Comparison of ENCODE assay signal across 1 cellular context in genomic region chr9:35905912-35906679, GRCh38.
TF ChIP-seq lines count a peak whose summit lies in the region.

HRCT1 (plus strand) TSS chr9:35906202; CDS start chr9:35906288, 86 bp downstream.

TF ChIP-seq in HepG2, 621 proteins besides CTCF, POLR2A, EP300 and RAD21 (continued from another document and continues in another):
- no peak for TF ChIP-seq ZNF678 (CRISPR knock-in tag; IDR thresholded peaks at IDR 0.05)
- no peak for TF ChIP-seq ZNF230 (CRISPR knock-in tag; IDR thresholded peaks at IDR 0.05)
- no peak for TF ChIP-seq THAP11 (CRISPR knock-in tag; IDR thresholded peaks at IDR 0.05)
- no peak for TF ChIP-seq KLF13 (CRISPR knock-in tag; IDR thresholded peaks at IDR 0.05)
- no peak for TF ChIP-seq USF2 (IDR thresholded peaks at IDR 0.05; ENCODE audit: low read depth, low read length)
- TF ChIP-seq USF2 (CRISPR knock-in tag; IDR thresholded peaks at IDR 0.05; ENCODE audit: borderline replicate concordance), result no peak
- TF ChIP-seq, protein P1, sequence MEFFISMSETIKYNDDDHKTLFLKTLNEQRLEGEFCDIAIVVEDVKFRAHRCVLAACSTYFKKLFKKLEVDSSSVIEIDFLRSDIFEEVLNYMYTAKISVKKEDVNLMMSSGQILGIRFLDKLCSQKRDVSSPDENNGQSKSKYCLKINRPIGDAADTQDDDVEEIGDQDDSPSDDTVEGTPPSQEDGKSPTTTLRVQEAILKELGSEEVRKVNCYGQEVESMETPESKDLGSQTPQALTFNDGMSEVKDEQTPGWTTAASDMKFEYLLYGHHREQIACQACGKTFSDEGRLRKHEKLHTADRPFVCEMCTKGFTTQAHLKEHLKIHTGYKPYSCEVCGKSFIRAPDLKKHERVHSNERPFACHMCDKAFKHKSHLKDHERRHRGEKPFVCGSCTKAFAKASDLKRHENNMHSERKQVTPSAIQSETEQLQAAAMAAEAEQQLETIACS (CRISPR knock-in tag; IDR thresholded peaks at IDR 0.05), result no peak
- TF ChIP-seq ZNF629 (CRISPR knock-in tag; conservative IDR thresholded peaks at IDR 0.05), result no peak
- TF ChIP-seq MAFK (conservative IDR thresholded peaks at IDR 0.05 in 1 of 2, IDR thresholded peaks at IDR 0.05 in 1 of 2; ENCODE audit: low read length in 2 of 2), result no peak
- TF ChIP-seq ZNF510 (CRISPR knock-in tag; IDR thresholded peaks at IDR 0.05; ENCODE audit: low read depth), result no peak
- TF ChIP-seq KDM2A (CRISPR knock-in tag; IDR thresholded peaks at IDR 0.05; ENCODE audit: borderline replicate concordance, low read depth), result peak; percentile 70; the same call in 1 of the 2 replicates
- TF ChIP-seq MAFF (IDR thresholded peaks at IDR 0.05; ENCODE audit: low read depth, low read length), result no peak
- no peak for TF ChIP-seq SPEN (CRISPR knock-in tag; IDR thresholded peaks at IDR 0.05; ENCODE audit: low read depth)
- TF ChIP-seq CHD4 (IDR thresholded peaks at IDR 0.05; ENCODE audit: borderline replicate concordance, low read length), result no peak
- TF ChIP-seq, protein P2, sequence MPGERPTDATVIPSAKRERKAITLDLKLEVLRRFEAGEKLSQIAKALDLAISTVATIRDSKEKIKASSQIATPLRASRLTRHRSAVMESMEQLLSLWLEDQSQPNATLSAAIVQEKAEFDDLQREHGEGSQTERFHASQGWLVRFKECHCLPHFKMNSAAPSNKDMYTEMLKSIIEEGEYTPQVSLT (CRISPR knock-in tag; IDR thresholded peaks at IDR 0.05; ENCODE audit: borderline replicate concordance, low read depth), result no peak
- TF ChIP-seq, protein P3, sequence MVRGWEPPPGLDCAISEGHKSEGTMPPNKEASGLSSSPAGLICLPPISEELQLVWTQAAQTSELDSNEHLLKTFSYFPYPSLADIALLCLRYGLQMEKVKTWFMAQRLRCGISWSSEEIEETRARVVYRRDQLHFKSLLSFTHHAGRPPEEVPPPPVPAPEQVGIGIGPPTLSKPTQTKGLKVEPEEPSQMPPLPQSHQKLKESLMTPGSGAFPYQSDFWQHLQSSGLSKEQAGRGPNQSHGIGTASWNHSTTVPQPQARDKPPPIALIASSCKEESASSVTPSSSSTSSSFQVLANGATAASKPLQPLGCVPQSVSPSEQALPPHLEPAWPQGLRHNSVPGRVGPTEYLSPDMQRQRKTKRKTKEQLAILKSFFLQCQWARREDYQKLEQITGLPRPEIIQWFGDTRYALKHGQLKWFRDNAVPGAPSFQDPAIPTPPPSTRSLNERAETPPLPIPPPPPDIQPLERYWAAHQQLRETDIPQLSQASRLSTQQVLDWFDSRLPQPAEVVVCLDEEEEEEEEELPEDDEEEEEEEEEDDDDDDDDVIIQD (CRISPR knock-in tag; IDR thresholded peaks at IDR 0.05; ENCODE audit: low read depth), result peak; percentile 32; the same call in 1 of the 2 replicates
- TF ChIP-seq HMGA1 (CRISPR knock-in tag; conservative IDR thresholded peaks at IDR 0.05), result no peak
- TF ChIP-seq ETV5 (CRISPR knock-in tag; IDR thresholded peaks at IDR 0.05; ENCODE audit: borderline replicate concordance), result 0 out of 2 replicates have a peak, but pooled peaks have one; percentile 27
- no peak for TF ChIP-seq POGK (CRISPR knock-in tag; conservative IDR thresholded peaks at IDR 0.05)
- no peak for TF ChIP-seq ATRX (CRISPR knock-in tag; IDR thresholded peaks at IDR 0.05; ENCODE audit: borderline replicate concordance)
- no peak for TF ChIP-seq PAF1 (CRISPR knock-in tag; IDR thresholded peaks at IDR 0.05)
- peak; percentile 65 for TF ChIP-seq ZNF687 (CRISPR knock-in tag; IDR thresholded peaks at IDR 0.05)
- TF ChIP-seq, protein P4, sequence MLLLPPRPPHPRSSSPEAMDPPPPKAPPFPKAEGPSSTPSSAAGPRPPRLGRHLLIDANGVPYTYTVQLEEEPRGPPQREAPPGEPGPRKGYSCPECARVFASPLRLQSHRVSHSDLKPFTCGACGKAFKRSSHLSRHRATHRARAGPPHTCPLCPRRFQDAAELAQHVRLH (CRISPR knock-in tag; IDR thresholded peaks at IDR 0.05; ENCODE audit: borderline replicate concordance, low read depth), result peak; percentile 61; the same call in 1 of the 2 replicates
- TF ChIP-seq, protein P5, sequence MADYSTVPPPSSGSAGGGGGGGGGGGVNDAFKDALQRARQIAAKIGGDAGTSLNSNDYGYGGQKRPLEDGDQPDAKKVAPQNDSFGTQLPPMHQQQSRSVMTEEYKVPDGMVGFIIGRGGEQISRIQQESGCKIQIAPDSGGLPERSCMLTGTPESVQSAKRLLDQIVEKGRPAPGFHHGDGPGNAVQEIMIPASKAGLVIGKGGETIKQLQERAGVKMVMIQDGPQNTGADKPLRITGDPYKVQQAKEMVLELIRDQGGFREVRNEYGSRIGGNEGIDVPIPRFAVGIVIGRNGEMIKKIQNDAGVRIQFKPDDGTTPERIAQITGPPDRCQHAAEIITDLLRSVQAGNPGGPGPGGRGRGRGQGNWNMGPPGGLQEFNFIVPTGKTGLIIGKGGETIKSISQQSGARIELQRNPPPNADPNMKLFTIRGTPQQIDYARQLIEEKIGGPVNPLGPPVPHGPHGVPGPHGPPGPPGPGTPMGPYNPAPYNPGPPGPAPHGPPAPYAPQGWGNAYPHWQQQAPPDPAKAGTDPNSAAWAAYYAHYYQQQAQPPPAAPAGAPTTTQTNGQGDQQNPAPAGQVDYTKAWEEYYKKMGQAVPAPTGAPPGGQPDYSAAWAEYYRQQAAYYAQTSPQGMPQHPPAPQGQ (CRISPR knock-in tag; IDR thresholded peaks at IDR 0.05; ENCODE audit: borderline replicate concordance), result no peak
- TF ChIP-seq ZNF773 (CRISPR knock-in tag; IDR thresholded peaks at IDR 0.05; ENCODE audit: borderline replicate concordance), result no peak
- peak; percentile 0 for TF ChIP-seq RBM39 (IDR thresholded peaks at IDR 0.05; ENCODE audit: low read depth, low read length, poor library complexity, severe bottlenecking)
- TF ChIP-seq SP5 (CRISPR knock-in tag; IDR thresholded peaks at IDR 0.05; ENCODE audit: borderline replicate concordance, low read depth), result 0 out of 2 replicates have a peak, but pooled peaks have one; percentile 15
- no peak for TF ChIP-seq KAT2B (IDR thresholded peaks at IDR 0.05; ENCODE audit: borderline replicate concordance, low read depth, low read length)
- TF ChIP-seq, protein P6, sequence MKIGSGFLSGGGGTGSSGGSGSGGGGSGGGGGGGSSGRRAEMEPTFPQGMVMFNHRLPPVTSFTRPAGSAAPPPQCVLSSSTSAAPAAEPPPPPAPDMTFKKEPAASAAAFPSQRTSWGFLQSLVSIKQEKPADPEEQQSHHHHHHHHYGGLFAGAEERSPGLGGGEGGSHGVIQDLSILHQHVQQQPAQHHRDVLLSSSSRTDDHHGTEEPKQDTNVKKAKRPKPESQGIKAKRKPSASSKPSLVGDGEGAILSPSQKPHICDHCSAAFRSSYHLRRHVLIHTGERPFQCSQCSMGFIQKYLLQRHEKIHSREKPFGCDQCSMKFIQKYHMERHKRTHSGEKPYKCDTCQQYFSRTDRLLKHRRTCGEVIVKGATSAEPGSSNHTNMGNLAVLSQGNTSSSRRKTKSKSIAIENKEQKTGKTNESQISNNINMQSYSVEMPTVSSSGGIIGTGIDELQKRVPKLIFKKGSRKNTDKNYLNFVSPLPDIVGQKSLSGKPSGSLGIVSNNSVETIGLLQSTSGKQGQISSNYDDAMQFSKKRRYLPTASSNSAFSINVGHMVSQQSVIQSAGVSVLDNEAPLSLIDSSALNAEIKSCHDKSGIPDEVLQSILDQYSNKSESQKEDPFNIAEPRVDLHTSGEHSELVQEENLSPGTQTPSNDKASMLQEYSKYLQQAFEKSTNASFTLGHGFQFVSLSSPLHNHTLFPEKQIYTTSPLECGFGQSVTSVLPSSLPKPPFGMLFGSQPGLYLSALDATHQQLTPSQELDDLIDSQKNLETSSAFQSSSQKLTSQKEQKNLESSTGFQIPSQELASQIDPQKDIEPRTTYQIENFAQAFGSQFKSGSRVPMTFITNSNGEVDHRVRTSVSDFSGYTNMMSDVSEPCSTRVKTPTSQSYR (CRISPR knock-in tag; IDR thresholded peaks at IDR 0.05; ENCODE audit: borderline replicate concordance), result no peak
- 0 out of 2 replicates have a peak, but pooled peaks have one; percentile 39 for TF ChIP-seq ZNF619 (CRISPR knock-in tag; IDR thresholded peaks at IDR 0.05)
- TF ChIP-seq SETDB1 (CRISPR knock-in tag; IDR thresholded peaks at IDR 0.05; ENCODE audit: borderline replicate concordance), result no peak
- no peak for TF ChIP-seq CBX1 (IDR thresholded peaks at IDR 0.05; ENCODE audit: low read depth)
- no peak for TF ChIP-seq ZNF879 (CRISPR knock-in tag; IDR thresholded peaks at IDR 0.05)
- no peak for TF ChIP-seq SP2 (CRISPR knock-in tag; IDR thresholded peaks at IDR 0.05)
- no peak for TF ChIP-seq HIVEP1 (CRISPR knock-in tag; IDR thresholded peaks at IDR 0.05)
- TF ChIP-seq ZNF275 (CRISPR knock-in tag; IDR thresholded peaks at IDR 0.05; ENCODE audit: borderline replicate concordance), result no peak
- peak; percentile 46; the same call in 1 of the 2 replicates for TF ChIP-seq ZNF790 (CRISPR knock-in tag; IDR thresholded peaks at IDR 0.05; ENCODE audit: borderline replicate concordance)
- no peak for TF ChIP-seq HDAC6 (IDR thresholded peaks at IDR 0.05; ENCODE audit: low read depth, low read length)
